17 cellular contexts compared by ENCODE assay signal in genomic region chr9:114417511-114417910, GRCh38. TPM values are rescaled to one million over a fixed set of nuclear protein-coding genes. Genes with fewer than 3 reads are reported as not detected.
DNase-seq lines count a peak whose midpoint lies in the region; FAIRE-seq and TF ChIP-seq lines count a peak whose summit lies in the region.
"Had no signal": no experiment of that assay in that cellular context is flagged by ENCODE, and none has a peak within 500 bp of the region (broad histone marks: within the 10 kb centered on the region; RNA-seq: fewer than 3 reads in every experiment).

No MANE protein-coding gene starts in this region.

- H3K36me3 ChIP-seq in small intestine (ENCODE audit: control insufficient read depth in 2 of 2, insufficient read depth in 2 of 2, low read length in 2 of 2): no peaks in the 10 kb centered on the region
- H3K36me3 ChIP-seq: heart left ventricle, thoracic aorta had no signal

- peak overlapping the region; percentile 63 for H3K27ac Mint-ChIP-seq in progenitor cell of endocrine pancreas
- no peak overlapping the region for H3K27ac Mint-ChIP-seq in activated T-helper 1 cell treated with anti-CD3 and anti-CD28 coated beads, Interleukin-12 subunit alpha, Interleukin-12 subunit beta, Interleukin-2, Interleukin-4 antibody, amounts not matched to agents 30 ng/mL and 10 ng/mL and 1 ng/mL, durations not matched to agents 14 hours and 24 hours and 36 hours

- DNase-seq in ELR (ENCODE audit: low read depth) (peak; percentile 69), MV-4-11 (lab: John Stamatoyannopoulos, UW) (peak; percentile 79), cardiac fibroblast (ENCODE audit: low read depth in 2 of 2) (peak; percentile 33 to 71), progenitor cell of endocrine pancreas (ENCODE audit: low spot score, unreplicated experiment) (no peak), cerebellar cortex (ENCODE audit: low spot score) (no peak), small intestine (no peak)
- DNase-seq in activated T-helper 1 cell treated with anti-CD3 and anti-CD28 coated beads, Interleukin-12 subunit alpha, Interleukin-12 subunit beta, Interleukin-2, Interleukin-4 antibody, amounts not matched to agents 30 ng/mL and 10 ng/mL and 1 ng/mL, durations not matched to agents 14 hours and 24 hours and 36 hours (ENCODE audit: low spot score): no peak
- DNase-seq: activated CD4-positive, CD25-positive, alpha-beta regulatory T cell; effector CD4-positive, alpha-beta T cell; heart left ventricle; Karpas-422; left ventricle myocardium superior; NCI-H2107 had no signal

- no peaks in the 10 kb centered on the region for H3K27me3 ChIP-seq in small intestine (ENCODE audit: control insufficient read depth in 2 of 2, insufficient read depth in 2 of 2, low read length in 2 of 2)
- H3K27me3 ChIP-seq: heart left ventricle had no signal

- H3K4me3 Mint-ChIP-seq in progenitor cell of endocrine pancreas (ENCODE audit: low read depth): no peak overlapping the region
- no peak overlapping the region for H3K4me3 Mint-ChIP-seq in activated T-helper 1 cell treated with anti-CD3 and anti-CD28 coated beads, Interleukin-12 subunit alpha, Interleukin-12 subunit beta, Interleukin-2, Interleukin-4 antibody, amounts not matched to agents 30 ng/mL and 10 ng/mL and 1 ng/mL, durations not matched to agents 14 hours and 24 hours and 36 hours
- H3K4me3 Mint-ChIP-seq: neural crest cell had no signal

- 65 to 67% (median 67%) methylated on average over 3 of the region's 3 CpGs for WGBS in small intestine, 3 donors

- no peaks in the 10 kb centered on the region for H3K9me3 Mint-ChIP-seq in progenitor cell of endocrine pancreas (ENCODE audit: low read depth)
- H3K9me3 Mint-ChIP-seq in activated T-helper 1 cell treated with anti-CD3 and anti-CD28 coated beads, Interleukin-12 subunit alpha, Interleukin-12 subunit beta, Interleukin-2, Interleukin-4 antibody, amounts not matched to agents 30 ng/mL and 10 ng/mL and 1 ng/mL, durations not matched to agents 14 hours and 24 hours and 36 hours: no peaks in the 10 kb centered on the region
- H3K9me3 Mint-ChIP-seq: neural crest cell had no signal

- FAIRE-seq in small intestine (lab: Jason Lieb, UNC): no peak
- FAIRE-seq: D721Med had no signal

- H3K4me1 ChIP-seq in small intestine (ENCODE audit: control insufficient read depth in 2 of 2, insufficient read depth in 1 of 2, low read depth in 1 of 2, low read length in 1 of 2): no peaks in the 10 kb centered on the region

- no peak overlapping the region for H3K27ac ChIP-seq in small intestine (ENCODE audit: low read depth in 1 of 2, low read length in 1 of 2)
- H3K27ac ChIP-seq: heart left ventricle, thoracic aorta had no signal

- peaks cover 10% of the 10 kb centered on the region for H3K4me1 Mint-ChIP-seq in progenitor cell of endocrine pancreas (ENCODE audit: low read depth)
- H3K4me1 Mint-ChIP-seq in activated T-helper 1 cell treated with anti-CD3 and anti-CD28 coated beads, Interleukin-12 subunit alpha, Interleukin-12 subunit beta, Interleukin-2, Interleukin-4 antibody, amounts not matched to agents 30 ng/mL and 10 ng/mL and 1 ng/mL, durations not matched to agents 14 hours and 24 hours and 36 hours (ENCODE audit: low read depth): peaks cover 10% of the 10 kb centered on the region

- intact Hi-C loops in activated T-helper 1 cell treated with anti-CD3 and anti-CD28 coated beads, Interleukin-12 subunit alpha, Interleukin-12 subunit beta, Interleukin-2, Interleukin-4 antibody, amounts not matched to agents 30 ng/mL and 10 ng/mL and 1 ng/mL, durations not matched to agents 14 hours and 24 hours and 36 hours (cut with micrococcal nuclease): no loop called here

- peaks cover 8% of the 10 kb centered on the region for H3K27me3 Mint-ChIP-seq in progenitor cell of endocrine pancreas
- H3K27me3 Mint-ChIP-seq in activated T-helper 1 cell treated with anti-CD3 and anti-CD28 coated beads, Interleukin-12 subunit alpha, Interleukin-12 subunit beta, Interleukin-2, Interleukin-4 antibody, amounts not matched to agents 30 ng/mL and 10 ng/mL and 1 ng/mL, durations not matched to agents 14 hours and 24 hours and 36 hours (ENCODE audit: insufficient read depth): peaks cover 1% of the 10 kb centered on the region

- peak; percentile 28 for TF ChIP-seq CTCF in cardiac fibroblast (IDR thresholded peaks at IDR 0.05; ENCODE audit: low read depth, low read length)
- no peak for TF ChIP-seq CTCF in progenitor cell of endocrine pancreas (IDR thresholded peaks at IDR 0.05; ENCODE audit: unreplicated experiment)

- H3K9me3 ChIP-seq in small intestine (ENCODE audit: control insufficient read depth, low read depth): no peaks in the 10 kb centered on the region
- H3K9me3 ChIP-seq: heart left ventricle, thoracic aorta had no signal

- no peak overlapping the region for H3K4me3 ChIP-seq in cardiac fibroblast (replicated peaks in 1 of 2; ENCODE audit: low read depth in 2 of 2, low read length in 2 of 2)
- no peak overlapping the region for H3K4me3 ChIP-seq in small intestine (ENCODE audit: low read depth in 1 of 2, low read length in 2 of 2)
- H3K4me3 ChIP-seq: heart left ventricle, skin epidermis, thoracic aorta had no signal

- no peaks in the 10 kb centered on the region for H3K36me3 Mint-ChIP-seq in progenitor cell of endocrine pancreas (ENCODE audit: insufficient read depth)
- H3K36me3 Mint-ChIP-seq in activated T-helper 1 cell treated with anti-CD3 and anti-CD28 coated beads, Interleukin-12 subunit alpha, Interleukin-12 subunit beta, Interleukin-2, Interleukin-4 antibody, amounts not matched to agents 30 ng/mL and 10 ng/mL and 1 ng/mL, durations not matched to agents 14 hours and 24 hours and 36 hours (ENCODE audit: low read depth): no peaks in the 10 kb centered on the region

RNA-seq across cellular contexts. Expression of gene AKNA, which starts 29.7 kb away (rescaled TPM):
- 19.3 and 24.6 TPM in 2 replicates for total RNA-seq in progenitor cell of endocrine pancreas
- polyA plus RNA-seq in small intestine: 10 to 100 TPM in 1 of 3 donors, 1 to 10 TPM in 2; 3.4 to 22.0 (median 8.9) TPM
- 178 and 182 TPM in 2 replicates for total RNA-seq in activated T-helper 1 cell treated with anti-CD3 and anti-CD28 coated beads, Interleukin-12 subunit alpha, Interleukin-12 subunit beta, Interleukin-2, Interleukin-4 antibody, amounts not matched to agents 30 ng/mL and 10 ng/mL and 1 ng/mL, durations not matched to agents 14 hours and 24 hours and 36 hours

Comparison
In these comparisons a context has a peak if more than half of its experiments do, and no peak if none do; other contexts are left out.
1. DNase-seq: peak in ELR (single experiment), MV-4-11 (single experiment) and cardiac fibroblast (2 of 2); none in progenitor cell of endocrine pancreas (single experiment), cerebellar cortex (single experiment), small intestine (single experiment) and activated T-helper 1 cell treated with anti-CD3 and anti-CD28 coated beads, Interleukin-12 subunit alpha, Interleukin-12 subunit beta, Interleukin-2, Interleukin-4 antibody, amounts not matched to agents 30 ng/mL and 10 ng/mL and 1 ng/mL, durations not matched to agents 14 hours and 24 hours and 36 hours (single experiment).